In the genomic region with DNA sequence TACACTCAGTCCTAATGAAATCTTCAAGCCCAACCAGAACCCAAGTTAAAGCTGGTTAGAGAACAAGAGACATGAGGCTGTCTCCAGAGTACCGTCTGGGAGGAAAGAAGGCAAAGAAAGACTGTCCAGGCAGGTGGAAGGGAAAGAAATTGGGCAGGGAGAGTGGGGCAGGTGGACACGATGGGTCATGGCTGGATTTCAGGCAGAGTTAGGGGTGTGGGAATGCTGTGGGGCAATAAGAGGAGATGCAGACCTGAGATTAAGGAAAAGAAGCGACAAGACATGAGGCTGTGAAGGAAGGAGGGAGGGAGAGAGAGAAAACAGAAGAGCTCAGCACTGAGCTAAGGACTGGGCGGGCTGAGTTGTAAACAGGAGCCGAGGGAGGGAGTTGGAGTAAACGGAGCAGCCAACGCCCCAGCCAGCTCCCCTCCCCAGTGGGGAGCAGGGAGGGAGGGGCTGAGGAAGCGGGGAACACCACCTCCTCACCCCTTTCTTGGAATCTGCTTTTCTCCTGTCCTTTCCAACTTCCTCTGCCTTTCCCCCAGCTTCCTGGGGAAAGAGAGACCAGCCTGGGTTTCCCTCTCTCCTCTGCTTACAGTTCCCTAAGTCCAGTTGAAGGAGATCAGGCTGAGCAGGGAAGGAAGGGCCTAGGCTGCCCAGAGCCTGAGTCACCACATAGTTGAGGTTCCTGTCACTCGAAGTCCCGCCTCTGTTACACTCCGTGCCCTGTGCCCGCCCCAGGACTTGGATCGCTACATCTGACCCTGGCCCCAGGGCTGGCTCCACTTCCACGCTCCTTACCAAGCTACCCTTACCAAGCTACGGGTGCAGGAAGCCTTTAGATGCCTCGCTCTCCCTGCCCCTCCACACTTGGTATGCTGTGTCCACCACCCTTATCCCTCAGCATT, we compare ENCODE assay signal across 1 cellular context.
TF ChIP-seq lines count a peak whose summit lies in the region.

No MANE protein-coding gene starts in this region.

TF ChIP-seq in IMR-90, 13 proteins besides CTCF, POLR2A, EP300 and RAD21:
- TF ChIP-seq MAFK (IDR thresholded peaks at IDR 0.05; ENCODE audit: low read depth, low read length): no peak
- 0 out of 2 replicates have a peak, but pooled peaks have one; percentile 34 for TF ChIP-seq RFX5 (IDR thresholded peaks at IDR 0.05; ENCODE audit: low read depth, low read length)
- TF ChIP-seq FOS (IDR thresholded peaks at IDR 0.05; ENCODE audit: low read depth, low read length): peak; percentile 23; the same call in 1 of the 2 replicates
- no peak for TF ChIP-seq ELK1 (IDR thresholded peaks at IDR 0.05; ENCODE audit: borderline replicate concordance, low read depth, low read length)
- TF ChIP-seq SMC3 (IDR thresholded peaks at IDR 0.05; ENCODE audit: low read depth, low read length): no peak
- TF ChIP-seq MXI1 (IDR thresholded peaks at IDR 0.05; ENCODE audit: borderline replicate concordance, low read depth, low read length): no peak
- TF ChIP-seq MAZ (IDR thresholded peaks at IDR 0.05; ENCODE audit: borderline replicate concordance, low read depth, low read length): peak; percentile 67; the same call in 1 of the 2 replicates
- TF ChIP-seq, protein P1, sequence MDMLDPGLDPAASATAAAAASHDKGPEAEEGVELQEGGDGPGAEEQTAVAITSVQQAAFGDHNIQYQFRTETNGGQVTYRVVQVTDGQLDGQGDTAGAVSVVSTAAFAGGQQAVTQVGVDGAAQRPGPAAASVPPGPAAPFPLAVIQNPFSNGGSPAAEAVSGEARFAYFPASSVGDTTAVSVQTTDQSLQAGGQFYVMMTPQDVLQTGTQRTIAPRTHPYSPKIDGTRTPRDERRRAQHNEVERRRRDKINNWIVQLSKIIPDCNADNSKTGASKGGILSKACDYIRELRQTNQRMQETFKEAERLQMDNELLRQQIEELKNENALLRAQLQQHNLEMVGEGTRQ (IDR thresholded peaks at IDR 0.05; ENCODE audit: low read depth, low read length): no peak
- no peak for TF ChIP-seq NFE2L2 (IDR thresholded peaks at IDR 0.05; ENCODE audit: low read depth, low read length)
- TF ChIP-seq CEBPB (IDR thresholded peaks at IDR 0.05; ENCODE audit: low read depth, low read length): no peak
- 0 out of 2 replicates have a peak, but pooled peaks have one; percentile 34 for TF ChIP-seq CHD1 (IDR thresholded peaks at IDR 0.05; ENCODE audit: low read depth, low read length)
